ENCODE assay signal across 23 cellular contexts in the genomic region with DNA sequence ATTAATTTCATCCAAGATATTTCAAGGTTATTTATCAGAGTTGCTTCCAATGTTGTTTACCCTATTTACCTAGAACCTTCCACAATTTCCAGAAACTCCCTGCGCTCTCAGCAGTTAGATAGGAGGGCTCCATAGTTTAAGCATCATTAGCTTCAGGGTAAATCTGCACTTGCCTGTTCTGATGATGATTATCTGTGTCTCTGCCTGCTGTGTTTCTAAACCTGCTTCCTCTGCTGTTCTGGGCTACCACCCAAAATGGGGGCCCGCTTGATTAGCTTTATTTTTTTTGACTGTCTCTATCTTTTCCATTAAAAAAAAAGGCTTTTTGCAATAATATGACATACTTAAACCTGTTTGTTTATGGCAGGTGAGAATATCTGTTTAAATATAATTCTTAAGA.
"Had no signal": no experiment of that assay in that cellular context is flagged by ENCODE, and none has a peak within 500 bp of the region (broad histone marks: within the 10 kb centered on the region; RNA-seq: fewer than 3 reads in every experiment).

No MANE protein-coding gene starts in this region.

- ATAC-seq: natural killer cell; psoas muscle; right cardiac atrium; right lobe of liver; stimulated activated memory B cell treated with anti-CD40 and anti-IgM and Interleukin-4, amounts not matched to agents 10 μg/mL and 1 μg/mL and 100 μg/mL, for 72 hours; stimulated activated naive CD8-positive, alpha-beta T cell treated with anti-CD3 and anti-CD28 coated beads, Interleukin-15, amount 100 ng/mL, for 72 hours; stimulated activated naive CD8-positive, alpha-beta T cell treated with anti-CD3 and anti-CD28 coated beads, Interleukin-15, Interleukin-2, amounts not matched to agents 100 U/mL and 50 U/mL, for 24 hours; upper lobe of right lung had no signal

- DNase-seq: natural killer cell; occipital lobe; ovary; posterior cingulate gyrus; psoas muscle; right cardiac atrium; right lobe of liver; sigmoid colon; small intestine; stimulated activated CD4-positive, alpha-beta T cell treated with anti-CD3 and anti-CD28 coated beads, Interleukin-15, amount 100 ng/mL, for 24 hours; stimulated activated CD4-positive, alpha-beta T cell treated with anti-CD3 and anti-CD28 coated beads, Interleukin-2, amount 100 ng/mL, for 24 hours; stimulated activated CD4-positive, alpha-beta T cell treated with anti-CD3 and anti-CD28 coated beads, Interleukin-2, amount 100 ng/mL, for 48 hours; stimulated activated CD4-positive, alpha-beta T cell treated with anti-CD3 and anti-CD28 coated beads, Interleukin-4, amount 100 ng/mL, for 4 hours; stimulated activated CD8-positive, alpha-beta memory T cell treated with anti-CD3 and anti-CD28 coated beads, Interleukin-4, amount 100 ng/mL, for 48 hours; stimulated activated naive CD4-positive, alpha-beta T cell; stimulated activated naive CD8-positive, alpha-beta T cell treated with anti-CD3 and anti-CD28 coated beads, Interleukin-15, amount 100 ng/mL, for 72 hours; stimulated activated naive CD8-positive, alpha-beta T cell treated with anti-CD3 and anti-CD28 coated beads, Interleukin-15, Interleukin-2, amounts not matched to agents 100 U/mL and 50 U/mL, for 24 hours; testis; tibial artery; transverse colon; upper lobe of right lung; uterus had no signal
